In genomic region chr11:11842426-11843008, GRCh38 we compare ENCODE assay signal across 1 cellular context.
TF ChIP-seq lines count a peak whose summit lies in the region.

No MANE protein-coding gene starts in this region.

TF ChIP-seq in K562, 482 proteins besides CTCF, POLR2A, EP300 and RAD21 (continued from another document and continues in another):
- TF ChIP-seq RNF2 (IDR thresholded peaks at IDR 0.05) (0 out of 2 replicates have a peak, but pooled peaks have one; percentile 17), BACH1 (tag; IDR thresholded peaks at IDR 0.05) (peak; percentile 43; the same call in 1 of the 2 replicates), PATZ1 (CRISPR knock-in tag; IDR thresholded peaks at IDR 0.05; ENCODE audit: borderline replicate concordance) (no peak), PTBP1 (IDR thresholded peaks at IDR 0.05; ENCODE audit: low read depth, low read length) (no peak), RB1 (IDR thresholded peaks at IDR 0.05; ENCODE audit: low read depth) (no peak), CCAR2 (IDR thresholded peaks at IDR 0.05; ENCODE audit: low read depth, low read length) (no peak), MAFG (tag; conservative IDR thresholded peaks at IDR 0.05) (no peak), SIRT6 (IDR thresholded peaks at IDR 0.05; ENCODE audit: low read depth, low read length) (no peak), TFAP4 (CRISPR knock-in tag; IDR thresholded peaks at IDR 0.05; ENCODE audit: borderline replicate concordance) (no peak), ZFP36 (IDR thresholded peaks at IDR 0.05; ENCODE audit: low read depth, low read length, partially characterized antibody) (no peak), CEBPB (tag; IDR thresholded peaks at IDR 0.05) (peak; percentile 85), RBBP5 (IDR thresholded peaks at IDR 0.05; ENCODE audit: borderline replicate concordance, insufficient read depth, low read length, poor library complexity, severe bottlenecking) (no peak), CREB5 (CRISPR knock-in tag; IDR thresholded peaks at IDR 0.05) (no peak), ZC3H8 (IDR thresholded peaks at IDR 0.05) (no peak), ATF4 (CRISPR knock-in tag; IDR thresholded peaks at IDR 0.05) (no peak), USF1 (CRISPR knock-in tag; IDR thresholded peaks at IDR 0.05) (no peak), POU5F1 (IDR thresholded peaks at IDR 0.05; ENCODE audit: borderline replicate concordance, low read depth, low read length, partially characterized antibody) (no peak), NKRF (IDR thresholded peaks at IDR 0.05; ENCODE audit: borderline replicate concordance) (no peak; the same call in 1 of the 2 replicates), SP2 (IDR thresholded peaks at IDR 0.05; ENCODE audit: extremely low read depth, low read depth, low read length, poor library complexity, severe bottlenecking) (no peak), MLLT1 (IDR thresholded peaks at IDR 0.05) (peak in 1 of 2 experiments; percentile 68; a peak in 3 of 4 replicates), SMAD4 (CRISPR knock-in tag; conservative IDR thresholded peaks at IDR 0.05) (no peak), ELF1 (tag; IDR thresholded peaks at IDR 0.05) (no peak), ZNF124 (CRISPR knock-in tag; IDR thresholded peaks at IDR 0.05) (no peak), HNRNPL (IDR thresholded peaks at IDR 0.05; ENCODE audit: low read depth, low read length) (peak; percentile 38; the same call in 1 of the 2 replicates), NCOA6 (IDR thresholded peaks at IDR 0.05) (no peak), ELK1 (CRISPR knock-in tag; IDR thresholded peaks at IDR 0.05) (no peak), ZNF717 (CRISPR knock-in tag; IDR thresholded peaks at IDR 0.05) (no peak), DACH1 (IDR thresholded peaks at IDR 0.05; ENCODE audit: partially characterized antibody) (no peak), ZKSCAN1 (IDR thresholded peaks at IDR 0.05; ENCODE audit: low read depth, low read length) (no peak), ZNF217 (CRISPR knock-in tag; IDR thresholded peaks at IDR 0.05) (no peak), HEY1 (CRISPR knock-in tag; IDR thresholded peaks at IDR 0.05; ENCODE audit: borderline replicate concordance) (no peak), ZNF232 (CRISPR knock-in tag; IDR thresholded peaks at IDR 0.05) (no peak), OTX1 (CRISPR knock-in tag; IDR thresholded peaks at IDR 0.05) (0 out of 2 replicates have a peak, but pooled peaks have one; percentile 4), E2F3 (CRISPR knock-in tag; IDR thresholded peaks at IDR 0.05) (no peak), FOXK1 (CRISPR knock-in tag; IDR thresholded peaks at IDR 0.05; ENCODE audit: borderline replicate concordance) (no peak), ZFX (CRISPR knock-in tag; IDR thresholded peaks at IDR 0.05) (no peak), BMI1 (IDR thresholded peaks at IDR 0.05; ENCODE audit: low read length) (no peak), ZNF764 (CRISPR knock-in tag; IDR thresholded peaks at IDR 0.05; ENCODE audit: low read depth) (no peak), ZFP91 (CRISPR knock-in tag; IDR thresholded peaks at IDR 0.05) (no peak), ZNF184 (CRISPR knock-in tag; IDR thresholded peaks at IDR 0.05) (no peak), CBX1 (IDR thresholded peaks at IDR 0.05; ENCODE audit: low read depth) (no peak), SAFB2 (IDR thresholded peaks at IDR 0.05; ENCODE audit: borderline replicate concordance, low read depth, low read length, severe bottlenecking) (no peak), SRSF9 (IDR thresholded peaks at IDR 0.05; ENCODE audit: borderline replicate concordance, low read depth, low read length) (no peak), FIP1L1 (IDR thresholded peaks at IDR 0.05; ENCODE audit: low read depth, low read length, poor library complexity, severe bottlenecking) (no peak), SP1 (CRISPR knock-in tag; IDR thresholded peaks at IDR 0.05) (0 out of 2 replicates have a peak, but pooled peaks have one; percentile 3), ZFP1 (CRISPR knock-in tag; IDR thresholded peaks at IDR 0.05) (no peak), AFF1 (IDR thresholded peaks at IDR 0.05; ENCODE audit: low read depth in 1 of 2, partially characterized antibody in 2 of 2) (peak in 1 of 2 experiments; percentile 3), E2F4 (CRISPR knock-in tag; IDR thresholded peaks at IDR 0.05; ENCODE audit: low read depth) (no peak), PHTF2 (CRISPR knock-in tag; IDR thresholded peaks at IDR 0.05) (no peak)
